ENCODE assay signal across 8 cellular contexts in the genomic region with DNA sequence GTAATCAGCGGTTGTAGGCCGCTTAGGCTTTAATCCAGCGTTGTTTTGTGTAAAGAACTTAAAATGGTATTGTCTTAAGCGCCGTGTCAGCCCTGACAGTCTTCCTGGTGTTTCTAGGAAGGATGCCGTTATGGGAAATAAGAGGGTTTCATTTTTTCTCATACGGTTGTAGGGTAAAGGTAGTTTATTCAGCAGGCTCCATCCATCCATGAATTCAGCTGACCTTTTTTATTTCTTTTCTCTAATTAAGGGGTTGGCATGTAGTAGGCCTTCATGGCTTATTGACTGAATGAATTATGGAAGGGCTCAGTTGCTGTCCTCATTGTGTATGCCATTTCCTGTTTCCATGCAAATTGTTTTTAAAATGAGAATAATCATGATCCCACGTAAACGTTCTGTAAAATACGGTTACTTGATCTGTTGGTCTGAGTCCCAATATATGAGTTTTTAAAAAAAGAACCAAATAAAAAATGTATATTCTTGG. TPM values are rescaled to one million over a fixed set of nuclear protein-coding genes. Genes with fewer than 3 reads are reported as not detected.
DNase-seq lines count a peak whose midpoint lies in the region; ATAC-seq and TF ChIP-seq lines count a peak whose summit lies in the region.

No MANE protein-coding gene starts in this region.

- H2AFZ ChIP-seq in PC-9 (peak overlapping the region; percentile 97), neuron (ENCODE audit: low read depth, low read length) (no peak overlapping the region)

- H3K9me3 ChIP-seq in heart left ventricle, result no peaks in the 10 kb centered on the region
- H3K9me3 ChIP-seq in PC-9 (ENCODE audit: insufficient read depth, low read depth), result no peaks in the 10 kb centered on the region
- H3K9me3 ChIP-seq in neuron (ENCODE audit: low read length), result no peaks in the 10 kb centered on the region

- CTCF ChIA-PET in PC-9 (lab: Charles Lee), result interaction anchor here (1.0 kb wide), 1 partner anchor 253 kb away, joined by 3 read pairs; no protein-coding TSS in a partner anchor

- 0 to 1% (median 0%) methylated on average over 10 of the region's 10 CpGs for WGBS in heart left ventricle, 4 donors

- intact Hi-C loops in heart left ventricle (cut with DNase I) (loop anchor here in 9 of 10 donors (1.0 to 10.0 kb wide), 10 partner anchors 47 to 257 kb away; partner anchors contain the start of gene FRYL (in 9 of the 9)), left cardiac atrium (cut with DNase I) (loop anchor here in 1 of 2 donors (1.0 kb wide), 1 partner anchor 51 kb away; the partner anchor contains the start of gene FRYL), PC-9 (cut with micrococcal nuclease; ENCODE audit: unreplicated experiment) (loop anchor here (1.0 to 5.0 kb wide), 3 partner anchors 51 to 254 kb away; partner anchors contain the start of gene FRYL)

- H3K27ac ChIP-seq in heart left ventricle (peak overlapping the region; percentile 88 to 97 (median 95)), PC-9 (peak overlapping the region; percentile 81)

- H3K9me2 ChIP-seq in PC-9 (ENCODE audit: insufficient read depth), result no peaks in the 10 kb centered on the region

- peaks cover 46% of the 10 kb centered on the region for H3K79me2 ChIP-seq in PC-9 (ENCODE audit: low read depth)

- peak overlapping the region; percentile 86 for H3K4me2 ChIP-seq in PC-9

- peaks cover 3 to 42% (median 36%) of the 10 kb centered on the region in 9 donors for H3K36me3 ChIP-seq in heart left ventricle
- H3K36me3 ChIP-seq in PC-9 (ENCODE audit: low read depth), result peaks cover 35% of the 10 kb centered on the region
- peaks cover 28% of the 10 kb centered on the region for H3K36me3 ChIP-seq in neuron (ENCODE audit: insufficient read depth, low read length)

- TF ChIP-seq CTCF in heart left ventricle (IDR thresholded peaks at IDR 0.05) (no peak), PC-9 (conservative IDR thresholded peaks at IDR 0.05) (no peak), epithelial cell of esophagus (IDR thresholded peaks at IDR 0.05; ENCODE audit: insufficient read depth, low read depth, low read length, missing control alignments) (no peak), GM10266 (IDR thresholded peaks at IDR 0.05; ENCODE audit: control insufficient read depth, insufficient read depth, low read depth, missing control alignments) (no peak)

- H3K27me3 ChIP-seq in heart left ventricle (no peaks in the 10 kb centered on the region), PC-9 (ENCODE audit: insufficient read depth, low read depth) (no peaks in the 10 kb centered on the region), neuron (ENCODE audit: insufficient read depth, low read length) (no peaks in the 10 kb centered on the region)

- peaks cover 0 to 26% (median 16%) of the 10 kb centered on the region in 12 donors for H3K4me1 ChIP-seq in heart left ventricle
- H3K4me1 ChIP-seq in PC-9 (replicated peaks; ENCODE audit: insufficient read depth), result peaks cover 19% of the 10 kb centered on the region
- H3K4me1 ChIP-seq in neuron (ENCODE audit: insufficient read depth, low read length), result peaks cover 10% of the 10 kb centered on the region

- 0 out of 2 replicates have a peak, but pooled peaks cover 3% of the 10 kb centered on the region for H3F3A ChIP-seq in PC-9 (ENCODE audit: insufficient read depth, low read depth)

- H3K4me3 ChIP-seq in heart left ventricle (peak overlapping the region; percentile 68 to 96 (median 80)), PC-9 (peak overlapping the region; percentile 92), epithelial cell of esophagus (ENCODE audit: low read length) (peak overlapping the region; percentile 98), neuron (ENCODE audit: low read length) (peak overlapping the region; percentile 64)

- POLR2A ChIA-PET in PC-9 (lab: Charles Lee; ENCODE audit: unreplicated experiment), result no interaction called here

- no peaks in the 10 kb centered on the region for H4K20me1 ChIP-seq in PC-9 (ENCODE audit: insufficient read depth)

- no peak for TF ChIP-seq POLR2A in heart left ventricle (IDR thresholded peaks at IDR 0.05)

- TSS peak; percentile 59 for BruUV-seq in PC-9 (replicated peaks; lab: Mats Ljungman, UMichigan)

- no peak for DNase-seq in heart left ventricle
- DNase-seq in left cardiac atrium, result no peak
- no peak for DNase-seq in PC-9
- DNase-seq in epithelial cell of esophagus (ENCODE audit: low read depth), result peak; percentile 9
- DNase-seq in effector CD8-positive, alpha-beta T cell (lab: John Stamatoyannopoulos, UW), result no peak
- DNase-seq in NCI-H187 treated with DMSO at 0.1 percent for 48 hours (lab: John Stamatoyannopoulos, UW), result no peak
- DNase-seq in GM10266 (ENCODE audit: extremely low spot score), result no peak

- ATAC-seq in heart left ventricle (no peak), left cardiac atrium (no peak)

RNA-seq across cellular contexts. Expression of gene OCIAD1, which starts 0.7 kb away (rescaled TPM):
- total RNA-seq in heart left ventricle (100 to 1,000 TPM; 102 to 175 (median 137) TPM), left cardiac atrium (100 to 1,000 TPM; 128 to 149 TPM), PC-9 (2021) (104 and 110 TPM in 2 replicates)
- 100 to 1,000 TPM; 132 to 133 TPM for polyA plus RNA-seq in heart left ventricle

RNA-seq across cellular contexts. Expression of gene FRYL, which starts 51.5 kb away (rescaled TPM):
- total RNA-seq in heart left ventricle (10 to 100 TPM; 27.0 to 61.3 (median 36.3) TPM), left cardiac atrium (10 to 100 TPM; 38.8 to 41.3 TPM), PC-9 (2021) (43.5 and 53.9 TPM in 2 replicates)
- polyA plus RNA-seq in heart left ventricle, result 10 to 100 TPM; 12.3 to 18.7 TPM
